Comparison of ENCODE assay signal across 1 cellular context in genomic region chr9:36175209-36175608, GRCh38.
TF ChIP-seq lines count a peak whose summit lies in the region.
"Not testable (repeated sequence)": the region's sequence is repeated elsewhere in the genome, so short reads cannot be mapped to it uniquely, and the experiment has no call there.

No MANE protein-coding gene starts in this region.

TF ChIP-seq in HepG2, 621 proteins besides CTCF, POLR2A, EP300 and RAD21:
- TF ChIP-seq ATF7 (IDR thresholded peaks at IDR 0.05), result 0 out of 2 replicates have a peak, but pooled peaks have one; percentile 50
- TF ChIP-seq ATF7 (CRISPR knock-in tag; IDR thresholded peaks at IDR 0.05), result not testable (repeated sequence)
